In genomic region chr18:58178476-58178875, GRCh38 we compare ENCODE assay signal across 1 cellular context.
TF ChIP-seq lines count a peak whose summit lies in the region.

No MANE protein-coding gene starts in this region.

TF ChIP-seq in SK-N-SH, 30 proteins besides CTCF, POLR2A, EP300 and RAD21 (continued from another document):
- TF ChIP-seq REST (IDR thresholded peaks at IDR 0.05; ENCODE audit: low read depth, low read length) = no peak
- TF ChIP-seq USF1 (IDR thresholded peaks at IDR 0.05; ENCODE audit: borderline replicate concordance, low read depth) = no peak
- no peak for TF ChIP-seq RFX5 (IDR thresholded peaks at IDR 0.05; ENCODE audit: low read length)
- no peak for TF ChIP-seq FOXJ3 (CRISPR knock-in tag; IDR thresholded peaks at IDR 0.05)
- TF ChIP-seq JUND (IDR thresholded peaks at IDR 0.05) = no peak
- TF ChIP-seq TEAD4 (IDR thresholded peaks at IDR 0.05; ENCODE audit: borderline replicate concordance, insufficient read depth) = no peak
- TF ChIP-seq NFIC (IDR thresholded peaks at IDR 0.05; ENCODE audit: borderline replicate concordance) = no peak
- TF ChIP-seq MXI1 (IDR thresholded peaks at IDR 0.05; ENCODE audit: low read depth, low read length) = no peak
- TF ChIP-seq CHD2 (IDR thresholded peaks at IDR 0.05; ENCODE audit: low read length, partially characterized antibody) = no peak
- no peak for TF ChIP-seq MAX (IDR thresholded peaks at IDR 0.05; ENCODE audit: low read depth)
- TF ChIP-seq TAF1 (IDR thresholded peaks at IDR 0.05; ENCODE audit: borderline replicate concordance, low read depth, low read length) = no peak
- no peak for TF ChIP-seq IRF3 (IDR thresholded peaks at IDR 0.05; ENCODE audit: low read depth, low read length)
- no peak for TF ChIP-seq ZBTB33 (IDR thresholded peaks at IDR 0.05; ENCODE audit: borderline replicate concordance, low read depth)
- no peak for TF ChIP-seq TCF12 (IDR thresholded peaks at IDR 0.05)
